10 cellular contexts compared by ENCODE assay signal in genomic region chr6:24274441-24275083, GRCh38.
DNase-seq lines count a peak whose midpoint lies in the region; ATAC-seq and TF ChIP-seq lines count a peak whose summit lies in the region.
"Had no signal": no experiment of that assay in that cellular context is flagged by ENCODE, and none has a peak within 500 bp of the region (broad histone marks: within the 10 kb centered on the region; RNA-seq: fewer than 3 reads in every experiment).

No MANE protein-coding gene starts in this region.

- no peak overlapping the region for H2AFZ ChIP-seq in mammary epithelial cell (ENCODE audit: low read depth, low read length)

- H3K9me3 ChIP-seq in mammary epithelial cell (replicated peaks; ENCODE audit: insufficient read depth, low read length) (no peaks in the 10 kb centered on the region), psoas muscle (no peaks in the 10 kb centered on the region)
- H3K9me3 ChIP-seq: SJCRH30 had no signal

- intact Hi-C loops in mammary epithelial cell (cut with micrococcal nuclease) (no loop called here), psoas muscle (cut with DNase I) (no loop called here)

- BruUV-seq in mammary epithelial cell (replicated peaks; lab: Mats Ljungman, UMichigan), result no TSS peak

- H3K79me2 ChIP-seq in mammary epithelial cell (ENCODE audit: insufficient read depth, low read length), result no peaks in the 10 kb centered on the region

- H3K4me3 ChIP-seq in mammary epithelial cell (replicated peaks in 1 of 3; ENCODE audit: insufficient read depth in 1 of 3, low read depth in 2 of 3, low read length in 3 of 3) (no peak overlapping the region), psoas muscle (no peak overlapping the region)
- H3K4me3 ChIP-seq: SJCRH30 had no signal

- TF ChIP-seq CTCF in mammary epithelial cell (conservative IDR thresholded peaks at IDR 0.05 in 1 of 2, IDR thresholded peaks at IDR 0.05 in 1 of 2; ENCODE audit: extremely low read depth in 1 of 2, insufficient read depth in 1 of 2, low read depth in 1 of 2, low read length in 2 of 2) (peak; percentile 68 to 72), psoas muscle (IDR thresholded peaks at IDR 0.05) (peak; percentile 55)

- H3K9ac ChIP-seq in mammary epithelial cell (ENCODE audit: insufficient read depth, low read length), result no peak overlapping the region

- in situ Hi-C loops in mammary epithelial cell (cut with MboI; ENCODE audit: low sequenced_read_pairs in 2 of 2), result no loop called here

- no peaks in the 10 kb centered on the region for H3K27me3 ChIP-seq in mammary epithelial cell (ENCODE audit: insufficient read depth, low read length)
- H3K27me3 ChIP-seq in psoas muscle (ENCODE audit: insufficient read depth in 3 of 3, low read length in 2 of 3), result no peaks in the 10 kb centered on the region
- H3K27me3 ChIP-seq: SJCRH30 had no signal

- CTCF ChIA-PET in mammary epithelial cell (lab: Charles Lee; ENCODE audit: low non-redundant PET), result no interaction called here

- no peaks in the 10 kb centered on the region for H3K4me1 ChIP-seq in mammary epithelial cell (ENCODE audit: insufficient read depth, low read length)
- no peaks in the 10 kb centered on the region for H3K4me1 ChIP-seq in psoas muscle

- 0% methylated on average over 1 of the region's 1 CpG for WGBS in mammary epithelial cell (ENCODE audit: low coverage, missing lambda C conversion rate)
- 9 to 12% (median 9%) methylated on average over 1 of the region's 1 CpG for WGBS in psoas muscle, 3 donors

- ATAC-seq in psoas muscle (no peak), GM18519 (IDR thresholded peaks at IDR 0.05; ENCODE audit: low FRiP score, unreplicated experiment) (no peak), HG03280 (IDR thresholded peaks at IDR 0.05; ENCODE audit: unreplicated experiment) (no peak)

- no peaks in the 10 kb centered on the region for H3K36me3 ChIP-seq in mammary epithelial cell (ENCODE audit: insufficient read depth, low read length)
- no peaks in the 10 kb centered on the region for H3K36me3 ChIP-seq in psoas muscle (ENCODE audit: insufficient read depth in 1 of 2, low read depth in 1 of 2)
- H3K36me3 ChIP-seq: SJCRH30 had no signal

- H3K27ac ChIP-seq in mammary epithelial cell (ENCODE audit: insufficient read depth, low read depth, low read length) (no peak overlapping the region), psoas muscle (no peak overlapping the region)
- H3K27ac ChIP-seq: SJCRH30 had no signal

- no peaks in the 10 kb centered on the region for H4K20me1 ChIP-seq in mammary epithelial cell (ENCODE audit: insufficient read depth, low read length)

- dilution Hi-C loops in mammary epithelial cell (cut with HindIII; ENCODE audit: low sequenced_read_pairs), result no loop called here

- no peak overlapping the region for H3K4me2 ChIP-seq in mammary epithelial cell (ENCODE audit: insufficient read depth, low read depth, low read length)

- DNase-seq in NCI-H187 treated with DMSO at 0.1 percent for 48 hours (lab: John Stamatoyannopoulos, UW), result peak; percentile 25
- no peak for DNase-seq in NCI-H187 (lab: John Stamatoyannopoulos, UW)
- peak; percentile 31 for DNase-seq in NCI-H1694 (lab: John Stamatoyannopoulos, UW)
- DNase-seq in mammary epithelial cell, result peak; percentile 1
- DNase-seq in psoas muscle, result no peak
- DNase-seq in kidney tubule cell (ENCODE audit: low spot score), result no peak
- DNase-seq: CD4-positive, CD25-positive, alpha-beta regulatory T cell had no signal

Comparison
In these comparisons a context has a peak if more than half of its experiments do, and no peak if none do; other contexts are left out.
1. DNase-seq: peak in NCI-H187 treated with DMSO at 0.1 percent for 48 hours (single experiment), NCI-H1694 (single experiment) and mammary epithelial cell (single experiment); none in NCI-H187 (0 of 2), psoas muscle (0 of 2) and kidney tubule cell (single experiment).